In the genomic region with DNA sequence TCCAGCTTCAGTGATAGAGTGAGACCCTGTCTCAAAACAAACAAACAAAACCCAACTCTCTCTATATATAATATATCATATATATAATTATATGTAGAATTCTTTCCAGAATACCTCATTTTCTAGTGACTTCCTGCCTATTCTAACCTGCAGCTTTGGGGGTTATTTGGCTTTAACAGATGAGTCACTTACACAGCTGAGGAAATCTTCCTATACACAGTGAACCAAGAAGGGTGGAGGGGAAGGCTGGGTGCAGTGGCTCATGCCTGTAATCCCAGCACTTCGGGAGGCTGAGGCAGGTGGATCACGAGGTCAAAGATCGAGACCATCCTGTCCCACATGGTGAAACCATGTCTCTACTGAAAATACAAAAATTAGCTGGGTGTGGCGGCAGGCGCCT, we compare ENCODE assay signal across 15 cellular contexts. TPM values are rescaled to one million over a fixed set of nuclear protein-coding genes. Genes with fewer than 3 reads are reported as not detected.
DNase-seq lines count a peak whose midpoint lies in the region; ATAC-seq and TF ChIP-seq lines count a peak whose summit lies in the region.
"Had no signal": no experiment of that assay in that cellular context is flagged by ENCODE, and none has a peak within 500 bp of the region (broad histone marks: within the 10 kb centered on the region; RNA-seq: fewer than 3 reads in every experiment).

No MANE protein-coding gene starts in this region.

- POLR2A ChIA-PET in MCF 10A (lab: Yijun Ruan, JAX) (interaction anchor here (1.1 to 3.9 kb wide), 5 partner anchors 10 to 17 kb away, joined by 3 to 19 read pairs (median 11); partner anchors contain the start of gene RAB29), activated B cell treated with CpG ODN at 0.5 μM for 24 hours (lab: Charles Lee) (interaction anchor here (0.6 to 1.4 kb wide), 5 partner anchors 8 to 28 kb away, joined by 3 to 6 read pairs (median 3); partner anchors contain the start of gene RAB29)

- H3K27ac Mint-ChIP-seq in MCF 10A (ENCODE audit: low read depth, unreplicated experiment) (no peak overlapping the region), activated B cell treated with CpG ODN at 0.5 μM for 24 hours (peak overlapping the region; percentile 50)

- CTCF ChIA-PET in MCF 10A (lab: Yijun Ruan, JAX): interaction anchor here (0.6 to 1.6 kb wide), 6 partner anchors 10 to 61 kb away, joined by 3 to 5 read pairs (median 3); no protein-coding TSS in a partner anchor
- CTCF ChIA-PET in activated B cell treated with CpG ODN at 0.5 μM for 24 hours (lab: Charles Lee): interaction anchor here (1.0 to 1.5 kb wide), 2 partner anchors 55 to 211 kb away, joined by 3 to 5 read pairs; no protein-coding TSS in a partner anchor

- intact Hi-C loops in MCF 10A (cut with micrococcal nuclease): no loop called here
- intact Hi-C loops in breast epithelium (cut with DNase I; ENCODE audit: low total_unique reads): no loop called here
- intact Hi-C loops in activated B cell treated with CpG ODN at 0.5 μM for 24 hours (cut with micrococcal nuclease): no loop called here

- no peak overlapping the region for H3K27ac ChIP-seq in breast epithelium
- H3K27ac ChIP-seq: neutrophil had no signal

- no peaks in the 10 kb centered on the region for H3K36me3 ChIP-seq in breast epithelium

- H3K27me3 Mint-ChIP-seq in MCF 10A (ENCODE audit: insufficient read depth, unreplicated experiment): no peaks in the 10 kb centered on the region
- no peaks in the 10 kb centered on the region for H3K27me3 Mint-ChIP-seq in activated B cell treated with CpG ODN at 0.5 μM for 24 hours

- TF ChIP-seq POLR2A in breast epithelium (IDR thresholded peaks at IDR 0.05): no peak

- H3K9me3 Mint-ChIP-seq in MCF 10A (ENCODE audit: unreplicated experiment) (no peaks in the 10 kb centered on the region), activated B cell treated with CpG ODN at 0.5 μM for 24 hours (no peaks in the 10 kb centered on the region)

- H3K9me3 ChIP-seq in breast epithelium: no peaks in the 10 kb centered on the region
- H3K9me3 ChIP-seq: neutrophil had no signal

- H3K4me1 Mint-ChIP-seq in MCF 10A (ENCODE audit: insufficient read depth, unreplicated experiment): peaks cover 7% of the 10 kb centered on the region
- peaks cover 21% of the 10 kb centered on the region for H3K4me1 Mint-ChIP-seq in activated B cell treated with CpG ODN at 0.5 μM for 24 hours

- no TSS peak for BruUV-seq in MCF 10A (replicated peaks; lab: Mats Ljungman, UMichigan)

- H3K4me3 Mint-ChIP-seq in MCF 10A (ENCODE audit: unreplicated experiment) (no peak overlapping the region), activated B cell treated with CpG ODN at 0.5 μM for 24 hours (no peak overlapping the region)

- no peaks in the 10 kb centered on the region for H3K27me3 ChIP-seq in breast epithelium
- H3K27me3 ChIP-seq: neutrophil had no signal

- no peak for ATAC-seq in activated B cell treated with CpG ODN at 0.5 μM for 24 hours (ENCODE audit: low read depth)
- no peak for ATAC-seq in HG02798 (IDR thresholded peaks at IDR 0.05; ENCODE audit: poor library complexity, unreplicated experiment)
- ATAC-seq in GM18907 (IDR thresholded peaks at IDR 0.05; ENCODE audit: unreplicated experiment): no peak
- ATAC-seq in HG03520 (IDR thresholded peaks at IDR 0.05; ENCODE audit: unreplicated experiment): no peak

- no peaks in the 10 kb centered on the region for H3K4me1 ChIP-seq in breast epithelium

- TF ChIP-seq CTCF in MCF 10A (IDR thresholded peaks at IDR 0.05; ENCODE audit: unreplicated experiment) (no peak), breast epithelium (IDR thresholded peaks at IDR 0.05) (no peak), activated B cell treated with CpG ODN at 0.5 μM for 24 hours (IDR thresholded peaks at IDR 0.05) (no peak), fibroblast of pulmonary artery (IDR thresholded peaks at IDR 0.05; ENCODE audit: low read length, missing control alignments) (no peak)

- H3K36me3 Mint-ChIP-seq in MCF 10A (ENCODE audit: insufficient read depth, unreplicated experiment): peaks cover 29% of the 10 kb centered on the region
- H3K36me3 Mint-ChIP-seq in activated B cell treated with CpG ODN at 0.5 μM for 24 hours (ENCODE audit: low read depth): peaks cover 54% of the 10 kb centered on the region

- no peak overlapping the region for H3K4me3 ChIP-seq in breast epithelium
- no peak overlapping the region for H3K4me3 ChIP-seq in fibroblast of pulmonary artery (replicated peaks; ENCODE audit: low read depth, low read length)

- DNase-seq in MCF 10A (ENCODE audit: unreplicated experiment): peak; percentile 62
- DNase-seq in breast epithelium (ENCODE audit: low spot score in 2 of 2): no peak
- no peak for DNase-seq in activated B cell treated with CpG ODN at 0.5 μM for 24 hours
- DNase-seq in fibroblast of pulmonary artery (ENCODE audit: low read depth): peak; percentile 23
- no peak for DNase-seq in mesenteric fat pad (ENCODE audit: low spot score)
- DNase-seq: activated CD4-positive, alpha-beta T cell treated with anti-CD3 and anti-CD28 coated beads for 1 hour; activated T-cell treated with anti-CD3 and anti-CD28 coated beads, Interleukin-2, amount 50 U/mL, for 48 hours; Calu3; foreskin melanocyte; NCI-H1436; stimulated activated naive CD4-positive, alpha-beta T cell had no signal

RNA-seq across cellular contexts. Expression of gene RAB29, which starts 9.2 kb away (rescaled TPM):
- total RNA-seq in MCF 10A (2022): 33.6 and 44.8 TPM in 2 replicates
- total RNA-seq in breast epithelium: 10 to 100 TPM; 22.4 to 30.3 (median 23.9) TPM
- 149 and 156 TPM in 2 replicates for total RNA-seq in activated B cell treated with CpG ODN at 0.5 μM for 24 hours
- total RNA-seq in mesenteric fat pad: 37.3 TPM

RNA-seq across cellular contexts. Expression of gene NUCKS1, which starts 16.1 kb away (rescaled TPM):
- 605 and 615 TPM in 2 replicates for total RNA-seq in MCF 10A (2022)
- 100 to 1,000 TPM in 1 of 3 donors, 10 to 100 TPM in 2; 80.6 to 188 (median 86.9) TPM for total RNA-seq in breast epithelium
- total RNA-seq in activated B cell treated with CpG ODN at 0.5 μM for 24 hours: 113 and 130 TPM in 2 replicates
- total RNA-seq in mesenteric fat pad: 102 TPM

RNA-seq across cellular contexts. Expression of gene SLC41A1, which starts 47.0 kb away (rescaled TPM):
- total RNA-seq in MCF 10A (2022): 48.8 and 49.7 TPM in 2 replicates
- total RNA-seq in breast epithelium: 10 to 100 TPM; 13.9 to 18.0 (median 16.8) TPM
- 31.2 and 32.4 TPM in 2 replicates for total RNA-seq in activated B cell treated with CpG ODN at 0.5 μM for 24 hours
- total RNA-seq in mesenteric fat pad: 27.6 TPM

Comparison
In these comparisons a context has a peak if more than half of its experiments do, and no peak if none do; other contexts are left out.
1. DNase-seq: peak in MCF 10A (single experiment) and fibroblast of pulmonary artery (single experiment); none in breast epithelium (0 of 2), activated B cell treated with CpG ODN at 0.5 μM for 24 hours (single experiment) and mesenteric fat pad (single experiment).